In genomic region chr13:34466301-34466700, GRCh38 we compare ENCODE assay signal across 28 cellular contexts.
"Had no signal": no experiment of that assay in that cellular context is flagged by ENCODE, and none has a peak within 500 bp of the region (broad histone marks: within the 10 kb centered on the region; RNA-seq: fewer than 3 reads in every experiment).

No MANE protein-coding gene starts in this region.

- H3K27ac ChIP-seq: left ventricle myocardium inferior, neural progenitor cell, neutrophil, parathyroid adenoma, psoas muscle, right atrium auricular region, skin epidermis, stomach, testis, thyroid gland, vagina had no signal

- H3K27ac Mint-ChIP-seq: mesothelial cell of epicardium; naive B cell; natural killer cell; nephron progenitor cell; neural progenitor cell; stimulated activated naive B cell treated with anti-CD40 and anti-IgM and Interleukin-4, amounts not matched to agents 10 μg/mL and 1 μg/mL and 100 μg/mL, for 72 hours; type B pancreatic cell had no signal

- H3K9ac ChIP-seq: neural progenitor cell, parathyroid adenoma had no signal

- H3K4me1 Mint-ChIP-seq: naive B cell; natural killer cell; nephron progenitor cell; neural progenitor cell; stimulated activated naive B cell treated with anti-CD40 and anti-IgM and Interleukin-4, amounts not matched to agents 10 μg/mL and 1 μg/mL and 100 μg/mL, for 72 hours had no signal

- H3K36me3 ChIP-seq: left ventricle myocardium inferior, neural progenitor cell, neutrophil, right atrium auricular region, stomach, thyroid gland, vagina had no signal

- H3K4me1 ChIP-seq: neural progenitor cell, parathyroid adenoma, psoas muscle, testis had no signal

- H3K9me3 Mint-ChIP-seq: mesothelial cell of epicardium, nephron progenitor cell, neural progenitor cell had no signal

- H2AFZ ChIP-seq: neural progenitor cell, parathyroid adenoma had no signal

- H3K9me3 ChIP-seq: left ventricle myocardium inferior, neutrophil, psoas muscle, right atrium auricular region, stomach, testis, thyroid gland, vagina had no signal

- H3K79me2 ChIP-seq: parathyroid adenoma had no signal

- ATAC-seq: left colon; natural killer cell; psoas muscle; sciatic nerve; stimulated activated naive B cell treated with anti-CD40 and anti-IgM and Interleukin-4, amounts not matched to agents 10 μg/mL and 1 μg/mL and 100 μg/mL, for 72 hours; stimulated activated naive CD8-positive, alpha-beta T cell treated with anti-CD3 and anti-CD28 coated beads, Interleukin-15, Interleukin-2, amounts not matched to agents 100 U/mL and 50 U/mL, for 24 hours had no signal

- H3K27me3 Mint-ChIP-seq: naive B cell; stimulated activated naive B cell treated with anti-CD40 and anti-IgM and Interleukin-4, amounts not matched to agents 10 μg/mL and 1 μg/mL and 100 μg/mL, for 72 hours; type B pancreatic cell had no signal

- H3K36me3 Mint-ChIP-seq: mesothelial cell of epicardium; naive B cell; natural killer cell; neural progenitor cell; stimulated activated naive B cell treated with anti-CD40 and anti-IgM and Interleukin-4, amounts not matched to agents 10 μg/mL and 1 μg/mL and 100 μg/mL, for 72 hours; type B pancreatic cell had no signal

- H3K4me2 ChIP-seq: neural progenitor cell had no signal

- H3K4me3 Mint-ChIP-seq: mesothelial cell of epicardium; naive B cell; natural killer cell; nephron progenitor cell; neural progenitor cell; stimulated activated naive B cell treated with anti-CD40 and anti-IgM and Interleukin-4, amounts not matched to agents 10 μg/mL and 1 μg/mL and 100 μg/mL, for 72 hours; type B pancreatic cell had no signal

- H3K27me3 ChIP-seq: neural progenitor cell, neutrophil, right atrium auricular region, stomach, testis, thyroid gland, vagina had no signal

- H3K4me3 ChIP-seq: left ventricle myocardium inferior, neural progenitor cell, psoas muscle, right atrium auricular region, skin epidermis, stomach, testis, thyroid gland, vagina had no signal

- DNase-seq: head of caudate nucleus; hippocampal formation; kidney glomerular epithelial cell; left colon; left ventricle myocardium inferior; naive B cell; natural killer cell; nephron progenitor cell; occipital lobe; psoas muscle; stimulated activated CD4-positive, alpha-beta T cell treated with anti-CD3 and anti-CD28 coated beads, Interleukin-12 subunit alpha, Interleukin-12 subunit beta, amount 100 ng/mL, for 4 hours; stimulated activated CD4-positive, alpha-beta T cell treated with anti-CD3 and anti-CD28 coated beads, Interleukin-15, amount 100 ng/mL, for 24 hours; stimulated activated CD4-positive, alpha-beta T cell treated with anti-CD3 and anti-CD28 coated beads, Interleukin-2, amount 100 ng/mL, for 24 hours; stimulated activated CD4-positive, alpha-beta T cell treated with anti-CD3 and anti-CD28 coated beads, Interleukin-4, amount 100 ng/mL, for 1 hour; stimulated activated naive B cell treated with anti-CD40 and anti-IgM and Interleukin-4, amounts not matched to agents 10 μg/mL and 1 μg/mL and 100 μg/mL, for 72 hours; stimulated activated naive CD8-positive, alpha-beta T cell treated with anti-CD3 and anti-CD28 coated beads, Interleukin-15, Interleukin-2, amounts not matched to agents 100 U/mL and 50 U/mL, for 24 hours; stomach; testis; thyroid gland had no signal
